Comparison of ENCODE assay signal across 1 cellular context in genomic region chr22:41401781-41402648, GRCh38.
TF ChIP-seq lines count a peak whose summit lies in the region.

No MANE protein-coding gene starts in this region.

TF ChIP-seq in HepG2, 621 proteins besides CTCF, POLR2A, EP300 and RAD21 (continued from another document and continues in another):
- TF ChIP-seq, protein P1, sequence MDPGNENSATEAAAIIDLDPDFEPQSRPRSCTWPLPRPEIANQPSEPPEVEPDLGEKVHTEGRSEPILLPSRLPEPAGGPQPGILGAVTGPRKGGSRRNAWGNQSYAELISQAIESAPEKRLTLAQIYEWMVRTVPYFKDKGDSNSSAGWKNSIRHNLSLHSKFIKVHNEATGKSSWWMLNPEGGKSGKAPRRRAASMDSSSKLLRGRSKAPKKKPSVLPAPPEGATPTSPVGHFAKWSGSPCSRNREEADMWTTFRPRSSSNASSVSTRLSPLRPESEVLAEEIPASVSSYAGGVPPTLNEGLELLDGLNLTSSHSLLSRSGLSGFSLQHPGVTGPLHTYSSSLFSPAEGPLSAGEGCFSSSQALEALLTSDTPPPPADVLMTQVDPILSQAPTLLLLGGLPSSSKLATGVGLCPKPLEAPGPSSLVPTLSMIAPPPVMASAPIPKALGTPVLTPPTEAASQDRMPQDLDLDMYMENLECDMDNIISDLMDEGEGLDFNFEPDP (CRISPR knock-in tag; conservative IDR thresholded peaks at IDR 0.05), result no peak
- TF ChIP-seq ZNF296 (CRISPR knock-in tag; conservative IDR thresholded peaks at IDR 0.05) (no peak), GATA4 (IDR thresholded peaks at IDR 0.05; ENCODE audit: borderline replicate concordance, low read depth) (no peak), ZNF772 (CRISPR knock-in tag; IDR thresholded peaks at IDR 0.05) (0 out of 2 replicates have a peak, but pooled peaks have one; percentile 45), GMEB2 (CRISPR knock-in tag; IDR thresholded peaks at IDR 0.05; ENCODE audit: low read depth) (no peak), RBAK (CRISPR knock-in tag; IDR thresholded peaks at IDR 0.05) (no peak), ZNF143 (CRISPR knock-in tag; IDR thresholded peaks at IDR 0.05) (no peak), FIP1L1 (IDR thresholded peaks at IDR 0.05; ENCODE audit: borderline replicate concordance, insufficient read depth, low read depth, low read length) (no peak), KAT7 (CRISPR knock-in tag; IDR thresholded peaks at IDR 0.05; ENCODE audit: borderline replicate concordance) (no peak), ZNF260 (CRISPR knock-in tag; IDR thresholded peaks at IDR 0.05; ENCODE audit: borderline replicate concordance, low read depth) (no peak), ZNF792 (CRISPR knock-in tag; IDR thresholded peaks at IDR 0.05) (no peak), SALL1 (CRISPR knock-in tag; IDR thresholded peaks at IDR 0.05) (peak; percentile 50; the same call in 1 of the 2 replicates), STAT6 (CRISPR knock-in tag; IDR thresholded peaks at IDR 0.05; ENCODE audit: borderline replicate concordance) (no peak), ZNF563 (CRISPR knock-in tag; IDR thresholded peaks at IDR 0.05) (no peak), NFYC (CRISPR knock-in tag; IDR thresholded peaks at IDR 0.05) (no peak), THRA (CRISPR knock-in tag; IDR thresholded peaks at IDR 0.05; ENCODE audit: borderline replicate concordance) (no peak), ZNF567 (CRISPR knock-in tag; IDR thresholded peaks at IDR 0.05; ENCODE audit: borderline replicate concordance) (no peak), ZNF33B (CRISPR knock-in tag; IDR thresholded peaks at IDR 0.05) (no peak), PCBP2 (optimal IDR thresholded peaks at IDR 0.05; ENCODE audit: low read depth, low read length, poor library complexity, severe bottlenecking) (no peak), KLF9 (CRISPR knock-in tag; IDR thresholded peaks at IDR 0.05; ENCODE audit: low read depth) (no peak), REPIN1 (CRISPR knock-in tag; IDR thresholded peaks at IDR 0.05; ENCODE audit: borderline replicate concordance, low read depth) (no peak), ZFP62 (CRISPR knock-in tag; IDR thresholded peaks at IDR 0.05) (no peak), PBX2 (CRISPR knock-in tag; IDR thresholded peaks at IDR 0.05) (no peak), CC2D1A (CRISPR knock-in tag; IDR thresholded peaks at IDR 0.05) (no peak), ZNF383 (CRISPR knock-in tag; IDR thresholded peaks at IDR 0.05; ENCODE audit: borderline replicate concordance) (no peak), HBP1 (CRISPR knock-in tag; IDR thresholded peaks at IDR 0.05; ENCODE audit: low read depth) (no peak), ZFP41 (CRISPR knock-in tag; IDR thresholded peaks at IDR 0.05; ENCODE audit: borderline replicate concordance) (no peak), ZNF224 (CRISPR knock-in tag; IDR thresholded peaks at IDR 0.05) (no peak), MTF2 (CRISPR knock-in tag; IDR thresholded peaks at IDR 0.05; ENCODE audit: borderline replicate concordance) (no peak), ZNF20 (CRISPR knock-in tag; IDR thresholded peaks at IDR 0.05) (no peak)
- TF ChIP-seq, protein P2, sequence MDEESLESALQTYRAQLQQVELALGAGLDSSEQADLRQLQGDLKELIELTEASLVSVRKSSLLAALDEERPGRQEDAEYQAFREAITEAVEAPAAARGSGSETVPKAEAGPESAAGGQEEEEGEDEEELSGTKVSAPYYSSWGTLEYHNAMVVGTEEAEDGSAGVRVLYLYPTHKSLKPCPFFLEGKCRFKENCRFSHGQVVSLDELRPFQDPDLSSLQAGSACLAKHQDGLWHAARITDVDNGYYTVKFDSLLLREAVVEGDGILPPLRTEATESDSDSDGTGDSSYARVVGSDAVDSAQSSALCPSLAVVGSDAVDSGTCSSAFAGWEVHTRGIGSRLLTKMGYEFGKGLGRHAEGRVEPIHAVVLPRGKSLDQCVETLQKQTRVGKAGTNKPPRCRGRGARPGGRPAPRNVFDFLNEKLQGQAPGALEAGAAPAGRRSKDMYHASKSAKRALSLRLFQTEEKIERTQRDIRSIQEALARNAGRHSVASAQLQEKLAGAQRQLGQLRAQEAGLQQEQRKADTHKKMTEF (CRISPR knock-in tag; IDR thresholded peaks at IDR 0.05), result no peak
- TF ChIP-seq, protein P3, sequence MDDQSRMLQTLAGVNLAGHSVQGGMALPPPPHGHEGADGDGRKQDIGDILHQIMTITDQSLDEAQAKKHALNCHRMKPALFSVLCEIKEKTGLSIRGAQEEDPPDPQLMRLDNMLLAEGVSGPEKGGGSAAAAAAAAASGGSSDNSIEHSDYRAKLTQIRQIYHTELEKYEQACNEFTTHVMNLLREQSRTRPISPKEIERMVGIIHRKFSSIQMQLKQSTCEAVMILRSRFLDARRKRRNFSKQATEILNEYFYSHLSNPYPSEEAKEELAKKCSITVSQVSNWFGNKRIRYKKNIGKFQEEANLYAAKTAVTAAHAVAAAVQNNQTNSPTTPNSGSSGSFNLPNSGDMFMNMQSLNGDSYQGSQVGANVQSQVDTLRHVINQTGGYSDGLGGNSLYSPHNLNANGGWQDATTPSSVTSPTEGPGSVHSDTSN (CRISPR knock-in tag; IDR thresholded peaks at IDR 0.05; ENCODE audit: borderline replicate concordance), result no peak
- TF ChIP-seq, protein P4, sequence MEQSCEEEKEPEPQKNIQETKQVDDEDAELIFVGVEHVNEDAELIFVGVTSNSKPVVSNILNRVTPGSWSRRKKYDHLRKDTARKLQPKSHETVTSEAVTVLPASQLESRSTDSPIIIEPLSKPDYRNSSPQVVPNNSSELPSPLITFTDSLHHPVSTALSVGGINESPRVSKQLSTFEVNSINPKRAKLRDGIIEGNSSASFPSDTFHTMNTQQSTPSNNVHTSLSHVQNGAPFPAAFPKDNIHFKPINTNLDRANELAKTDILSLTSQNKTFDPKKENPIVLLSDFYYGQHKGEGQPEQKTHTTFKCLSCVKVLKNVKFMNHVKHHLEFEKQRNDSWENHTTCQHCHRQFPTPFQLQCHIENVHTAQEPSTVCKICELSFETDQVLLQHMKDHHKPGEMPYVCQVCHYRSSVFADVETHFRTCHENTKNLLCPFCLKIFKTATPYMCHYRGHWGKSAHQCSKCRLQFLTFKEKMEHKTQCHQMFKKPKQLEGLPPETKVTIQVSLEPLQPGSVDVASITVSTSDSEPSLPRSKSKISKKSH (CRISPR knock-in tag; IDR thresholded peaks at IDR 0.05; ENCODE audit: borderline replicate concordance), result no peak
- TF ChIP-seq, protein P5, sequence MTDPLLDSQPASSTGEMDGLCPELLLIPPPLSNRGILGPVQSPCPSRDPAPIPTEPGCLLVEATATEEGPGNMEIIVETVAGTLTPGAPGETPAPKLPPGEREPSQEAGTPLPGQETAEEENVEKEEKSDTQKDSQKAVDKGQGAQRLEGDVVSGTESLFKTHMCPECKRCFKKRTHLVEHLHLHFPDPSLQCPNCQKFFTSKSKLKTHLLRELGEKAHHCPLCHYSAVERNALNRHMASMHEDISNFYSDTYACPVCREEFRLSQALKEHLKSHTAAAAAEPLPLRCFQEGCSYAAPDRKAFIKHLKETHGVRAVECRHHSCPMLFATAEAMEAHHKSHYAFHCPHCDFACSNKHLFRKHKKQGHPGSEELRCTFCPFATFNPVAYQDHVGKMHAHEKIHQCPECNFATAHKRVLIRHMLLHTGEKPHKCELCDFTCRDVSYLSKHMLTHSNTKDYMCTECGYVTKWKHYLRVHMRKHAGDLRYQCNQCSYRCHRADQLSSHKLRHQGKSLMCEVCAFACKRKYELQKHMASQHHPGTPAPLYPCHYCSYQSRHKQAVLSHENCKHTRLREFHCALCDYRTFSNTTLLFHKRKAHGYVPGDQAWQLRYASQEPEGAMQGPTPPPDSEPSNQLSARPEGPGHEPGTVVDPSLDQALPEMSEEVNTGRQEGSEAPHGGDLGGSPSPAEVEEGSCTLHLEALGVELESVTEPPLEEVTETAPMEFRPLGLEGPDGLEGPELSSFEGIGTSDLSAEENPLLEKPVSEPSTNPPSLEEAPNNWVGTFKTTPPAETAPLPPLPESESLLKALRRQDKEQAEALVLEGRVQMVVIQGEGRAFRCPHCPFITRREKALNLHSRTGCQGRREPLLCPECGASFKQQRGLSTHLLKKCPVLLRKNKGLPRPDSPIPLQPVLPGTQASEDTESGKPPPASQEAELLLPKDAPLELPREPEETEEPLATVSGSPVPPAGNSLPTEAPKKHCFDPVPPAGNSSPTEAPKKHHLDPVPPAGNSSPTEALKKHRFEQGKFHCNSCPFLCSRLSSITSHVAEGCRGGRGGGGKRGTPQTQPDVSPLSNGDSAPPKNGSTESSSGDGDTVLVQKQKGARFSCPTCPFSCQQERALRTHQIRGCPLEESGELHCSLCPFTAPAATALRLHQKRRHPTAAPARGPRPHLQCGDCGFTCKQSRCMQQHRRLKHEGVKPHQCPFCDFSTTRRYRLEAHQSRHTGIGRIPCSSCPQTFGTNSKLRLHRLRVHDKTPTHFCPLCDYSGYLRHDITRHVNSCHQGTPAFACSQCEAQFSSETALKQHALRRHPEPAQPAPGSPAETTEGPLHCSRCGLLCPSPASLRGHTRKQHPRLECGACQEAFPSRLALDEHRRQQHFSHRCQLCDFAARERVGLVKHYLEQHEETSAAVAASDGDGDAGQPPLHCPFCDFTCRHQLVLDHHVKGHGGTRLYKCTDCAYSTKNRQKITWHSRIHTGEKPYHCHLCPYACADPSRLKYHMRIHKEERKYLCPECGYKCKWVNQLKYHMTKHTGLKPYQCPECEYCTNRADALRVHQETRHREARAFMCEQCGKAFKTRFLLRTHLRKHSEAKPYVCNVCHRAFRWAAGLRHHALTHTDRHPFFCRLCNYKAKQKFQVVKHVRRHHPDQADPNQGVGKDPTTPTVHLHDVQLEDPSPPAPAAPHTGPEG (CRISPR knock-in tag; IDR thresholded peaks at IDR 0.05), result no peak
